Comparison of ENCODE assay signal across 2 cellular contexts in the genomic region with DNA sequence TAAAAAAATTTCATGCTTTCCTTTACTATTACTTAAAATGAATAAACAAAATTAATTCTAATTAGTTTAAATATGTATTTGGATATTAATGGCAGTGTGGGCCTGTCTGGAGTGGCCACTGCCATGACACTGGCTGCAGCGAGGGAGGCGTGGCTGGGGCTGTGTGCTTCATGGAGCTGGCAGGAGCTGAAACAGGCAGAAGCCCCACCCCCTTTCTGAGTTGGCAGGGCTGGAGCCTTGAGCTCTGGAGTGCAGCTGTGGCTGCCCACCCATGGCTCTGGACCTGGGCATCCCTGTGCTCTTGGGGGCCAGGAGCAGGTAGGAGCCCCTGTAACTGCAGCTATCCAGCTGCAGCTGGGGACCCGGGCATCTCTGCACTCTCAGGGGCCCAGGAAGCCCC.
TF ChIP-seq lines count a peak whose summit lies in the region.

No MANE protein-coding gene starts in this region.

TF ChIP-seq in SK-N-SH, 30 proteins besides CTCF, POLR2A, EP300 and RAD21 (continued from another document):
- TF ChIP-seq, protein P1, sequence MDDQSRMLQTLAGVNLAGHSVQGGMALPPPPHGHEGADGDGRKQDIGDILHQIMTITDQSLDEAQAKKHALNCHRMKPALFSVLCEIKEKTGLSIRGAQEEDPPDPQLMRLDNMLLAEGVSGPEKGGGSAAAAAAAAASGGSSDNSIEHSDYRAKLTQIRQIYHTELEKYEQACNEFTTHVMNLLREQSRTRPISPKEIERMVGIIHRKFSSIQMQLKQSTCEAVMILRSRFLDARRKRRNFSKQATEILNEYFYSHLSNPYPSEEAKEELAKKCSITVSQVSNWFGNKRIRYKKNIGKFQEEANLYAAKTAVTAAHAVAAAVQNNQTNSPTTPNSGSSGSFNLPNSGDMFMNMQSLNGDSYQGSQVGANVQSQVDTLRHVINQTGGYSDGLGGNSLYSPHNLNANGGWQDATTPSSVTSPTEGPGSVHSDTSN (IDR thresholded peaks at IDR 0.05) = no peak
- TF ChIP-seq JUND (IDR thresholded peaks at IDR 0.05) = no peak
- TF ChIP-seq, protein P2, sequence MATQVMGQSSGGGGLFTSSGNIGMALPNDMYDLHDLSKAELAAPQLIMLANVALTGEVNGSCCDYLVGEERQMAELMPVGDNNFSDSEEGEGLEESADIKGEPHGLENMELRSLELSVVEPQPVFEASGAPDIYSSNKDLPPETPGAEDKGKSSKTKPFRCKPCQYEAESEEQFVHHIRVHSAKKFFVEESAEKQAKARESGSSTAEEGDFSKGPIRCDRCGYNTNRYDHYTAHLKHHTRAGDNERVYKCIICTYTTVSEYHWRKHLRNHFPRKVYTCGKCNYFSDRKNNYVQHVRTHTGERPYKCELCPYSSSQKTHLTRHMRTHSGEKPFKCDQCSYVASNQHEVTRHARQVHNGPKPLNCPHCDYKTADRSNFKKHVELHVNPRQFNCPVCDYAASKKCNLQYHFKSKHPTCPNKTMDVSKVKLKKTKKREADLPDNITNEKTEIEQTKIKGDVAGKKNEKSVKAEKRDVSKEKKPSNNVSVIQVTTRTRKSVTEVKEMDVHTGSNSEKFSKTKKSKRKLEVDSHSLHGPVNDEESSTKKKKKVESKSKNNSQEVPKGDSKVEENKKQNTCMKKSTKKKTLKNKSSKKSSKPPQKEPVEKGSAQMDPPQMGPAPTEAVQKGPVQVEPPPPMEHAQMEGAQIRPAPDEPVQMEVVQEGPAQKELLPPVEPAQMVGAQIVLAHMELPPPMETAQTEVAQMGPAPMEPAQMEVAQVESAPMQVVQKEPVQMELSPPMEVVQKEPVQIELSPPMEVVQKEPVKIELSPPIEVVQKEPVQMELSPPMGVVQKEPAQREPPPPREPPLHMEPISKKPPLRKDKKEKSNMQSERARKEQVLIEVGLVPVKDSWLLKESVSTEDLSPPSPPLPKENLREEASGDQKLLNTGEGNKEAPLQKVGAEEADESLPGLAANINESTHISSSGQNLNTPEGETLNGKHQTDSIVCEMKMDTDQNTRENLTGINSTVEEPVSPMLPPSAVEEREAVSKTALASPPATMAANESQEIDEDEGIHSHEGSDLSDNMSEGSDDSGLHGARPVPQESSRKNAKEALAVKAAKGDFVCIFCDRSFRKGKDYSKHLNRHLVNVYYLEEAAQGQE (IDR thresholded peaks at IDR 0.05; ENCODE audit: low read depth, low read length) = no peak
- no peak for TF ChIP-seq CHD2 (IDR thresholded peaks at IDR 0.05; ENCODE audit: low read length, partially characterized antibody)
- TF ChIP-seq, protein P3, sequence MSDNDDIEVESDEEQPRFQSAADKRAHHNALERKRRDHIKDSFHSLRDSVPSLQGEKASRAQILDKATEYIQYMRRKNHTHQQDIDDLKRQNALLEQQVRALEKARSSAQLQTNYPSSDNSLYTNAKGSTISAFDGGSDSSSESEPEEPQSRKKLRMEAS (IDR thresholded peaks at IDR 0.05; ENCODE audit: low read depth) = no peak
- TF ChIP-seq FOSL2 (IDR thresholded peaks at IDR 0.05; ENCODE audit: borderline replicate concordance, low read depth) = no peak
- TF ChIP-seq NRF1 (IDR thresholded peaks at IDR 0.05; ENCODE audit: low read depth, low read length) = no peak
- no peak for TF ChIP-seq FOXJ3 (CRISPR knock-in tag; IDR thresholded peaks at IDR 0.05)
- TF ChIP-seq, protein P4, sequence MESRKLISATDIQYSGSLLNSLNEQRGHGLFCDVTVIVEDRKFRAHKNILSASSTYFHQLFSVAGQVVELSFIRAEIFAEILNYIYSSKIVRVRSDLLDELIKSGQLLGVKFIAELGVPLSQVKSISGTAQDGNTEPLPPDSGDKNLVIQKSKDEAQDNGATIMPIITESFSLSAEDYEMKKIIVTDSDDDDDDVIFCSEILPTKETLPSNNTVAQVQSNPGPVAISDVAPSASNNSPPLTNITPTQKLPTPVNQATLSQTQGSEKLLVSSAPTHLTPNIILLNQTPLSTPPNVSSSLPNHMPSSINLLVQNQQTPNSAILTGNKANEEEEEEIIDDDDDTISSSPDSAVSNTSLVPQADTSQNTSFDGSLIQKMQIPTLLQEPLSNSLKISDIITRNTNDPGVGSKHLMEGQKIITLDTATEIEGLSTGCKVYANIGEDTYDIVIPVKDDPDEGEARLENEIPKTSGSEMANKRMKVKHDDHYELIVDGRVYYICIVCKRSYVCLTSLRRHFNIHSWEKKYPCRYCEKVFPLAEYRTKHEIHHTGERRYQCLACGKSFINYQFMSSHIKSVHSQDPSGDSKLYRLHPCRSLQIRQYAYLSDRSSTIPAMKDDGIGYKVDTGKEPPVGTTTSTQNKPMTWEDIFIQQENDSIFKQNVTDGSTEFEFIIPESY (IDR thresholded peaks at IDR 0.05; ENCODE audit: borderline replicate concordance, low read depth) = no peak
- TF ChIP-seq, protein P5, sequence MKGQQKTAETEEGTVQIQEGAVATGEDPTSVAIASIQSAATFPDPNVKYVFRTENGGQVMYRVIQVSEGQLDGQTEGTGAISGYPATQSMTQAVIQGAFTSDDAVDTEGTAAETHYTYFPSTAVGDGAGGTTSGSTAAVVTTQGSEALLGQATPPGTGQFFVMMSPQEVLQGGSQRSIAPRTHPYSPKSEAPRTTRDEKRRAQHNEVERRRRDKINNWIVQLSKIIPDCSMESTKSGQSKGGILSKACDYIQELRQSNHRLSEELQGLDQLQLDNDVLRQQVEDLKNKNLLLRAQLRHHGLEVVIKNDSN (IDR thresholded peaks at IDR 0.05; ENCODE audit: borderline replicate concordance, low read depth) = no peak
- TF ChIP-seq RXRA (IDR thresholded peaks at IDR 0.05; ENCODE audit: borderline replicate concordance, low read depth) = no peak
- no peak for TF ChIP-seq SMC3 (IDR thresholded peaks at IDR 0.05; ENCODE audit: low read depth, low read length)

TF ChIP-seq in SK-N-SH treated with all-trans-retinoic acid at 6 μM for 48 hours, 23 proteins besides CTCF, POLR2A, EP300 and RAD21 (continued from another document):
- TF ChIP-seq, protein P6, sequence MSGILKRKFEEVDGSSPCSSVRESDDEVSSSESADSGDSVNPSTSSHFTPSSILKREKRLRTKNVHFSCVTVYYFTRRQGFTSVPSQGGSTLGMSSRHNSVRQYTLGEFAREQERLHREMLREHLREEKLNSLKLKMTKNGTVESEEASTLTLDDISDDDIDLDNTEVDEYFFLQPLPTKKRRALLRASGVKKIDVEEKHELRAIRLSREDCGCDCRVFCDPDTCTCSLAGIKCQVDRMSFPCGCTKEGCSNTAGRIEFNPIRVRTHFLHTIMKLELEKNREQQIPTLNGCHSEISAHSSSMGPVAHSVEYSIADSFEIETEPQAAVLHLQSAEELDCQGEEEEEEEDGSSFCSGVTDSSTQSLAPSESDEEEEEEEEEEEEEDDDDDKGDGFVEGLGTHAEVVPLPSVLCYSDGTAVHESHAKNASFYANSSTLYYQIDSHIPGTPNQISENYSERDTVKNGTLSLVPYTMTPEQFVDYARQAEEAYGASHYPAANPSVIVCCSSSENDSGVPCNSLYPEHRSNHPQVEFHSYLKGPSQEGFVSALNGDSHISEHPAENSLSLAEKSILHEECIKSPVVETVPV (CRISPR knock-in tag; IDR thresholded peaks at IDR 0.05) = no peak
- no peak for TF ChIP-seq RARB (CRISPR knock-in tag; IDR thresholded peaks at IDR 0.05)
- TF ChIP-seq PPARA (CRISPR knock-in tag; IDR thresholded peaks at IDR 0.05; ENCODE audit: borderline replicate concordance) = no peak
- TF ChIP-seq ZNF8 (CRISPR knock-in tag; IDR thresholded peaks at IDR 0.05) = no peak
- no peak for TF ChIP-seq SNAI2 (CRISPR knock-in tag; IDR thresholded peaks at IDR 0.05)
- TF ChIP-seq, protein P7, sequence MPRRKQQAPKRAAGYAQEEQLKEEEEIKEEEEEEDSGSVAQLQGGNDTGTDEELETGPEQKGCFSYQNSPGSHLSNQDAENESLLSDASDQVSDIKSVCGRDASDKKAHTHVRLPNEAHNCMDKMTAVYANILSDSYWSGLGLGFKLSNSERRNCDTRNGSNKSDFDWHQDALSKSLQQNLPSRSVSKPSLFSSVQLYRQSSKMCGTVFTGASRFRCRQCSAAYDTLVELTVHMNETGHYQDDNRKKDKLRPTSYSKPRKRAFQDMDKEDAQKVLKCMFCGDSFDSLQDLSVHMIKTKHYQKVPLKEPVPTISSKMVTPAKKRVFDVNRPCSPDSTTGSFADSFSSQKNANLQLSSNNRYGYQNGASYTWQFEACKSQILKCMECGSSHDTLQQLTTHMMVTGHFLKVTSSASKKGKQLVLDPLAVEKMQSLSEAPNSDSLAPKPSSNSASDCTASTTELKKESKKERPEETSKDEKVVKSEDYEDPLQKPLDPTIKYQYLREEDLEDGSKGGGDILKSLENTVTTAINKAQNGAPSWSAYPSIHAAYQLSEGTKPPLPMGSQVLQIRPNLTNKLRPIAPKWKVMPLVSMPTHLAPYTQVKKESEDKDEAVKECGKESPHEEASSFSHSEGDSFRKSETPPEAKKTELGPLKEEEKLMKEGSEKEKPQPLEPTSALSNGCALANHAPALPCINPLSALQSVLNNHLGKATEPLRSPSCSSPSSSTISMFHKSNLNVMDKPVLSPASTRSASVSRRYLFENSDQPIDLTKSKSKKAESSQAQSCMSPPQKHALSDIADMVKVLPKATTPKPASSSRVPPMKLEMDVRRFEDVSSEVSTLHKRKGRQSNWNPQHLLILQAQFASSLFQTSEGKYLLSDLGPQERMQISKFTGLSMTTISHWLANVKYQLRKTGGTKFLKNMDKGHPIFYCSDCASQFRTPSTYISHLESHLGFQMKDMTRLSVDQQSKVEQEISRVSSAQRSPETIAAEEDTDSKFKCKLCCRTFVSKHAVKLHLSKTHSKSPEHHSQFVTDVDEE (CRISPR knock-in tag; IDR thresholded peaks at IDR 0.05) = no peak
- no peak for TF ChIP-seq BACH2 (CRISPR knock-in tag; IDR thresholded peaks at IDR 0.05; ENCODE audit: borderline replicate concordance)
- TF ChIP-seq ZFP3 (CRISPR knock-in tag; IDR thresholded peaks at IDR 0.05) = no peak
- TF ChIP-seq, protein P8, sequence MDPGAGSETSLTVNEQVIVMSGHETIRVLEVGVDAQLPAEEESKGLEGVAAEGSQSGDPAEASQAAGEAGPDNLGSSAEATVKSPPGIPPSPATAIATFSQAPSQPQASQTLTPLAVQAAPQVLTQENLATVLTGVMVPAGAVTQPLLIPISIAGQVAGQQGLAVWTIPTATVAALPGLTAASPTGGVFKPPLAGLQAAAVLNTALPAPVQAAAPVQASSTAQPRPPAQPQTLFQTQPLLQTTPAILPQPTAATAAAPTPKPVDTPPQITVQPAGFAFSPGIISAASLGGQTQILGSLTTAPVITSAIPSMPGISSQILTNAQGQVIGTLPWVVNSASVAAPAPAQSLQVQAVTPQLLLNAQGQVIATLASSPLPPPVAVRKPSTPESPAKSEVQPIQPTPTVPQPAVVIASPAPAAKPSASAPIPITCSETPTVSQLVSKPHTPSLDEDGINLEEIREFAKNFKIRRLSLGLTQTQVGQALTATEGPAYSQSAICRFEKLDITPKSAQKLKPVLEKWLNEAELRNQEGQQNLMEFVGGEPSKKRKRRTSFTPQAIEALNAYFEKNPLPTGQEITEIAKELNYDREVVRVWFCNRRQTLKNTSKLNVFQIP (CRISPR knock-in tag; IDR thresholded peaks at IDR 0.05; ENCODE audit: borderline replicate concordance, low read depth) = no peak
- TF ChIP-seq TCF4 (CRISPR knock-in tag; IDR thresholded peaks at IDR 0.05; ENCODE audit: borderline replicate concordance) = no peak
- TF ChIP-seq, protein P9, sequence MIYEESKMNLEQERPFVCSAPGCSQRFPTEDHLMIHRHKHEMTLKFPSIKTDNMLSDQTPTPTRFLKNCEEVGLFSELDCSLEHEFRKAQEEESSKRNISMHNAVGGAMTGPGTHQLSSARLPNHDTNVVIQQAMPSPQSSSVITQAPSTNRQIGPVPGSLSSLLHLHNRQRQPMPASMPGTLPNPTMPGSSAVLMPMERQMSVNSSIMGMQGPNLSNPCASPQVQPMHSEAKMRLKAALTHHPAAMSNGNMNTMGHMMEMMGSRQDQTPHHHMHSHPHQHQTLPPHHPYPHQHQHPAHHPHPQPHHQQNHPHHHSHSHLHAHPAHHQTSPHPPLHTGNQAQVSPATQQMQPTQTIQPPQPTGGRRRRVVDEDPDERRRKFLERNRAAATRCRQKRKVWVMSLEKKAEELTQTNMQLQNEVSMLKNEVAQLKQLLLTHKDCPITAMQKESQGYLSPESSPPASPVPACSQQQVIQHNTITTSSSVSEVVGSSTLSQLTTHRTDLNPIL (CRISPR knock-in tag; IDR thresholded peaks at IDR 0.05; ENCODE audit: low read depth) = no peak
- no peak for TF ChIP-seq ESRRG (CRISPR knock-in tag; IDR thresholded peaks at IDR 0.05)
